In the genomic region with DNA sequence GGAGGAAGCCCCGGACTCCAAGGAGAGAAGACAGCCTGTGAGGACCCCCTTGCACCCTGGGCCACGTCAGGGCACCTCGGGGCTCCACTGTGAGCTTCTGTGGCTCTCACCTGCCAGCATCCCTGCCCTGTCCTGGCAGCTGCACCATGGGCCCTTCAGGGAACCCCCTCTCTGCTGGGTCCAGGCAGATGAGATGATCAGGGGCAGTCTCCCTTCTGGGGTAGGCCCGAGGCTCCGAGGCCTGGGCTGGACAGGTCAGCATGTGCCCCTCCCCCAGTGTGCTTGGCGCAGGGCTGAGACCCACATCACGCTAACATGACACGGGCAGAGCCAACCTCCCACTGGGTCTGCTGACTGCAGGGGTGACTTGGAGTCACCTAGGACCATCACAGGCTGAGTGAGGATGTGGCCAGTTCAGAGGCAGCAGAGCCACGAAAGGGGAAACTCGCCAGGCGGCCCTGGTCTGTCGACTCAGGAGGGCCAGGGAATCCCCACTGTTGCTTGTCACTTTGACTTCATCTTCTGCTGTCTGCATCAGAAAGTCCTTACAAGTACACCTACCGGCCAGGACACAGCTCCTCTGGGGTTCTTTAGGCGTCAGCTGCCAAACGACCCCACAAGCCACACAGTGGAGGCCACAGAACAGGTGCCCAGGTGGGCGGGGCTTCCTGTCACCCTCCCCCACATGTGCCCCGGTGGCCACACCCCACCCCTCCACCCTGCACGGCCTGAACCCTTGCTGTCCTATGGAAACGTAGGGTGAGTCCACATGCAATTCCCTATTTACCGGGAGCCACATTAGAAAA, we compare ENCODE assay signal across 11 cellular contexts. TPM values are rescaled to one million over a fixed set of nuclear protein-coding genes. Genes with fewer than 3 reads are reported as not detected.
DNase-seq lines count a peak whose midpoint lies in the region; ATAC-seq and TF ChIP-seq lines count a peak whose summit lies in the region.
"Had no signal": no experiment of that assay in that cellular context is flagged by ENCODE, and none has a peak within 500 bp of the region (broad histone marks: within the 10 kb centered on the region; RNA-seq: fewer than 3 reads in every experiment).

No MANE protein-coding gene starts in this region.

- TF ChIP-seq CTCF in CD14-positive monocyte (IDR thresholded peaks at IDR 0.05): no peak
- no peak for TF ChIP-seq CTCF in GM23338 (conservative IDR thresholded peaks at IDR 0.05; ENCODE audit: low read depth in 2 of 2)

- H3K9me2 ChIP-seq in GM23338 (ENCODE audit: insufficient read depth): no peaks in the 10 kb centered on the region

- DNase-seq in CD14-positive monocyte (ENCODE audit: low spot score) (peak; percentile 83), GM23338 (ENCODE audit: low spot score) (no peak), medulla oblongata (ENCODE audit: extremely low spot score) (peak; percentile 20), NCI-H526 (lab: John Stamatoyannopoulos, UW) (no peak)
- DNase-seq in activated CD4-positive, alpha-beta memory T cell treated with anti-CD3 and anti-CD28 coated beads, Interleukin-2, amount 10 ng/mL, durations not matched to agents 7 days and 5 days: no peak
- DNase-seq: tibial artery, WERI-Rb-1 had no signal

- H3K4me3 ChIP-seq in GM23338: no peak overlapping the region
- H3K4me3 ChIP-seq: tibial artery had no signal

- H4K20me1 ChIP-seq in GM23338 (replicated peaks; ENCODE audit: insufficient read depth): peaks cover 7% of the 10 kb centered on the region; the same call in 1 of the 2 replicates

- H3K27ac Mint-ChIP-seq in CD14-positive monocyte: peak overlapping the region; percentile 87 to 96 (median 89)
- H3K27ac Mint-ChIP-seq in GM23338: no peak overlapping the region
- no peak overlapping the region for H3K27ac Mint-ChIP-seq in activated CD4-positive, alpha-beta memory T cell treated with anti-CD3 and anti-CD28 coated beads, Interleukin-2, amount 10 ng/mL, durations not matched to agents 7 days and 5 days

- H3K4me1 Mint-ChIP-seq in CD14-positive monocyte (peaks cover 58% of the 10 kb centered on the region), GM23338 (peaks cover 21% of the 10 kb centered on the region)
- H3K4me1 Mint-ChIP-seq in activated CD4-positive, alpha-beta memory T cell treated with anti-CD3 and anti-CD28 coated beads, Interleukin-2, amount 10 ng/mL, durations not matched to agents 7 days and 5 days: peaks cover 34% of the 10 kb centered on the region

- H3K4me3 Mint-ChIP-seq in CD14-positive monocyte: peak overlapping the region; percentile 69 to 85
- H3K4me3 Mint-ChIP-seq in GM23338: peak overlapping the region; percentile 44; the same call in 1 of the 3 replicates
- H3K4me3 Mint-ChIP-seq in activated CD4-positive, alpha-beta memory T cell treated with anti-CD3 and anti-CD28 coated beads, Interleukin-2, amount 10 ng/mL, durations not matched to agents 7 days and 5 days: peak overlapping the region; percentile 53

- H3K27me3 Mint-ChIP-seq in CD14-positive monocyte (ENCODE audit: low read depth in 3 of 3) (peaks cover 0 to 2% (median 0%) of the 10 kb centered on the region in 3 donors), GM23338 (ENCODE audit: insufficient read depth, low read depth, poor library complexity) (peaks cover 10% of the 10 kb centered on the region)
- no peaks in the 10 kb centered on the region for H3K27me3 Mint-ChIP-seq in activated CD4-positive, alpha-beta memory T cell treated with anti-CD3 and anti-CD28 coated beads, Interleukin-2, amount 10 ng/mL, durations not matched to agents 7 days and 5 days

- H3K9me3 Mint-ChIP-seq in CD14-positive monocyte (peaks cover 0 to 2% (median 0%) of the 10 kb centered on the region in 7 donors), GM23338 (peaks cover 12% of the 10 kb centered on the region)
- H3K9me3 Mint-ChIP-seq in activated CD4-positive, alpha-beta memory T cell treated with anti-CD3 and anti-CD28 coated beads, Interleukin-2, amount 10 ng/mL, durations not matched to agents 7 days and 5 days: no peaks in the 10 kb centered on the region

- H3K27me3 ChIP-seq in GM23338 (ENCODE audit: insufficient read depth): no peaks in the 10 kb centered on the region
- H3K27me3 ChIP-seq: tibial artery had no signal

- intact Hi-C loops in CD14-positive monocyte (cut with micrococcal nuclease): loop anchor here (5.0 to 10.0 kb wide), 6 partner anchors 72 to 650 kb away; partner anchors contain the start of genes CDH15 (in 1 of the 2), SPG7 (in 1 of the 2) and ZNF778 (in 1 of the 2)

- H3K36me3 Mint-ChIP-seq in CD14-positive monocyte: peaks cover 25 to 42% of the 10 kb centered on the region in 2 donors
- H3K36me3 Mint-ChIP-seq in GM23338 (ENCODE audit: low read depth): peaks cover 39% of the 10 kb centered on the region
- H3K36me3 Mint-ChIP-seq in activated CD4-positive, alpha-beta memory T cell treated with anti-CD3 and anti-CD28 coated beads, Interleukin-2, amount 10 ng/mL, durations not matched to agents 7 days and 5 days (ENCODE audit: low read depth): peaks cover 16% of the 10 kb centered on the region

- H3K36me3 ChIP-seq in GM23338 (ENCODE audit: insufficient read depth): no peaks in the 10 kb centered on the region
- H3K36me3 ChIP-seq: WERI-Rb-1 had no signal

- peaks cover 18% of the 10 kb centered on the region for H3K79me2 ChIP-seq in GM23338 (replicated peaks; ENCODE audit: insufficient read depth)

- H2AFZ ChIP-seq in GM23338: no peak overlapping the region

- POLR2A ChIA-PET in activated CD4-positive, alpha-beta memory T cell treated with anti-CD3 and anti-CD28 coated beads, Interleukin-2, amount 10 ng/mL, durations not matched to agents 7 days and 5 days (lab: Charles Lee): interaction anchor here (4.9 kb wide), 1 partner anchor 43 kb away, joined by 59 read pairs; the partner anchor contains the start of gene APRT

- no peak overlapping the region for H3K27ac ChIP-seq in GM23338 (ENCODE audit: low read depth)
- H3K27ac ChIP-seq: tibial artery, WERI-Rb-1 had no signal

- H3F3A ChIP-seq in GM23338 (replicated peaks; ENCODE audit: low read depth): 0 out of 2 replicates have a peak, but pooled peaks cover 3% of the 10 kb centered on the region

- no peaks in the 10 kb centered on the region; the same call in 1 of the 2 replicates for H3K4me1 ChIP-seq in GM23338 (ENCODE audit: insufficient read depth)

- no peak for ATAC-seq in GM23338
- ATAC-seq in HG02571 (IDR thresholded peaks at IDR 0.05; ENCODE audit: unreplicated experiment): no peak
- no peak for ATAC-seq in HG03469 (IDR thresholded peaks at IDR 0.05; ENCODE audit: unreplicated experiment)
- no peak for ATAC-seq in HG02798 (IDR thresholded peaks at IDR 0.05; ENCODE audit: poor library complexity, unreplicated experiment)

- no peak overlapping the region for H3K4me2 ChIP-seq in GM23338

- CTCF ChIA-PET in activated CD4-positive, alpha-beta memory T cell treated with anti-CD3 and anti-CD28 coated beads, Interleukin-2, amount 10 ng/mL, durations not matched to agents 7 days and 5 days (lab: Charles Lee): interaction anchor here (0.7 to 1.6 kb wide), 3 partner anchors 70 to 386 kb away, joined by 3 to 7 read pairs (median 4); no protein-coding TSS in a partner anchor

TF ChIP-seq in GM23338, 12 proteins besides CTCF, POLR2A, EP300 and RAD21 (continues in another document):
- no peak for TF ChIP-seq JUNB (IDR thresholded peaks at IDR 0.05; ENCODE audit: unreplicated experiment)
- TF ChIP-seq POLR2AphosphoS5 (IDR thresholded peaks at IDR 0.05; ENCODE audit: low read depth): no peak

RNA-seq across cellular contexts. Expression of gene GALNS, which starts 2.2 kb away (rescaled TPM):
- polyA plus RNA-seq in CD14-positive monocyte (10 to 100 TPM; 20.2 to 32.2 TPM), GM23338 (2016; fragmentation: Nextera tagmentation; extraction: Ambion mirVana) (9.7 TPM in 2 replicates)
- total RNA-seq in GM23338 (2014; rRNA removed; shearing (Covaris generic)): 16.4 and 18.8 TPM in 2 replicates
- total RNA-seq in activated CD4-positive, alpha-beta memory T cell treated with anti-CD3 and anti-CD28 coated beads, Interleukin-2, amount 10 ng/mL, durations not matched to agents 7 days and 5 days: 10 to 100 TPM; 35.2 to 38.2 TPM

RNA-seq across cellular contexts. Expression of gene TRAPPC2L, which starts 2.4 kb away (rescaled TPM):
- polyA plus RNA-seq in CD14-positive monocyte (10 to 100 TPM; 82.4 to 89.3 TPM), GM23338 (2016; fragmentation: Nextera tagmentation; extraction: Ambion mirVana) (167 and 171 TPM in 2 replicates)
- 59.3 and 68.8 TPM in 2 replicates for total RNA-seq in GM23338 (2014; rRNA removed; shearing (Covaris generic))
- total RNA-seq in activated CD4-positive, alpha-beta memory T cell treated with anti-CD3 and anti-CD28 coated beads, Interleukin-2, amount 10 ng/mL, durations not matched to agents 7 days and 5 days: 10 to 100 TPM; 44.9 to 45.8 TPM

RNA-seq across cellular contexts. Expression of gene PABPN1L, which starts 12.0 kb away (rescaled TPM):
- not detected for polyA plus RNA-seq in CD14-positive monocyte
- total RNA-seq in GM23338 (2014; rRNA removed; shearing (Covaris generic)): not detected in 2 replicates
- not detected in 2 replicates for polyA plus RNA-seq in GM23338 (2016; fragmentation: Nextera tagmentation; extraction: Ambion mirVana)
- not detected for total RNA-seq in activated CD4-positive, alpha-beta memory T cell treated with anti-CD3 and anti-CD28 coated beads, Interleukin-2, amount 10 ng/mL, durations not matched to agents 7 days and 5 days
- total RNA-seq: glomerular endothelial cell had no signal

RNA-seq across cellular contexts. Expression of gene APRT, which starts 42.8 kb away (rescaled TPM):
- polyA plus RNA-seq in CD14-positive monocyte (100 to 1,000 TPM; 233 to 307 TPM), GM23338 (2016; fragmentation: Nextera tagmentation; extraction: Ambion mirVana) (522 and 536 TPM in 2 replicates)
- total RNA-seq in GM23338 (2014; rRNA removed; shearing (Covaris generic)): 250 and 258 TPM in 2 replicates
- 100 to 1,000 TPM; 129 to 136 TPM for total RNA-seq in activated CD4-positive, alpha-beta memory T cell treated with anti-CD3 and anti-CD28 coated beads, Interleukin-2, amount 10 ng/mL, durations not matched to agents 7 days and 5 days

RNA-seq across cellular contexts. Expression of gene CDT1, which starts 50.9 kb away (rescaled TPM):
- under 1 TPM; 0.07 to 0.24 TPM for polyA plus RNA-seq in CD14-positive monocyte
- total RNA-seq in GM23338 (2014; rRNA removed; shearing (Covaris generic)): 114 and 187 TPM in 2 replicates
- polyA plus RNA-seq in GM23338 (2016; fragmentation: Nextera tagmentation; extraction: Ambion mirVana): 32.6 and 36.1 TPM in 2 replicates
- total RNA-seq in activated CD4-positive, alpha-beta memory T cell treated with anti-CD3 and anti-CD28 coated beads, Interleukin-2, amount 10 ng/mL, durations not matched to agents 7 days and 5 days: 100 to 1,000 TPM; 133 to 137 TPM

Comparison
In these comparisons a context has a peak if more than half of its experiments do, and no peak if none do; other contexts are left out.
1. DNase-seq: peak in CD14-positive monocyte (single experiment) and medulla oblongata (single experiment); none in GM23338 (single experiment), activated CD4-positive, alpha-beta memory T cell treated with anti-CD3 and anti-CD28 coated beads, Interleukin-2, amount 10 ng/mL, durations not matched to agents 7 days and 5 days (single experiment) and NCI-H526 (0 of 2).
2. H3K27ac Mint-ChIP-seq: peak in CD14-positive monocyte (7 of 7); none in GM23338 (single experiment) and activated CD4-positive, alpha-beta memory T cell treated with anti-CD3 and anti-CD28 coated beads, Interleukin-2, amount 10 ng/mL, durations not matched to agents 7 days and 5 days (single experiment).
3. Peak in every context shown above with its lines, with median percentiles within 50 percentile points of each other: H3K4me3 Mint-ChIP-seq.